8 cellular contexts compared by ENCODE assay signal in genomic region chr11:6606471-6607189, GRCh38. TPM values are rescaled to one million over a fixed set of nuclear protein-coding genes. Genes with fewer than 3 reads are reported as not detected.
A peak's percentile ranks its signal among the peaks of the same experiment; 100 is the strongest.
DNase-seq lines count a peak whose midpoint lies in the region; ATAC-seq and TF ChIP-seq lines count a peak whose summit lies in the region.

No MANE protein-coding gene starts in this region.

- no peaks in the 10 kb centered on the region for H4K20me1 ChIP-seq in fibroblast of lung (ENCODE audit: control insufficient read depth, extremely low read depth, insufficient read depth, low read length)

- H3K4me3 ChIP-seq in AG09309 (ENCODE audit: control insufficient read depth, low read depth, low read length) (peak overlapping the region; percentile 8; the same call in 1 of the 2 replicates), fibroblast of lung (replicated peaks in 1 of 4; ENCODE audit: control extremely low read depth in 1 of 4, insufficient read depth in 1 of 4, low read depth in 3 of 4, low read length in 4 of 4) (peak overlapping the region; percentile 14 to 91 (median 62)), thoracic aorta (peak overlapping the region; percentile 89)

- H3K27me3 Mint-ChIP-seq in activated CD8-positive, alpha-beta memory T cell treated with anti-CD3 and anti-CD28 coated beads, Interleukin-2, amount 10 ng/mL, durations not matched to agents 7 days and 5 days = no peaks in the 10 kb centered on the region

- peak overlapping the region; percentile 85 for H3K27ac ChIP-seq in fibroblast of lung (ENCODE audit: insufficient read depth, low read length)
- H3K27ac ChIP-seq in thoracic aorta = peak overlapping the region; percentile 99 to 100

- peak; percentile 56 for TF ChIP-seq POLR2A in GM18505 (IDR thresholded peaks at IDR 0.05; ENCODE audit: borderline replicate concordance, extremely low read depth, insufficient read depth, insufficient read length)

- H2AFZ ChIP-seq in fibroblast of lung (ENCODE audit: low read length) = no peak overlapping the region

- no peak overlapping the region for H3K27ac Mint-ChIP-seq in activated CD8-positive, alpha-beta memory T cell treated with anti-CD3 and anti-CD28 coated beads, Interleukin-2, amount 10 ng/mL, durations not matched to agents 7 days and 5 days

- H3K36me3 ChIP-seq in fibroblast of lung (ENCODE audit: control insufficient read depth, insufficient read depth, low read length) (peaks cover 26% of the 10 kb centered on the region), thoracic aorta (peaks cover 35% of the 10 kb centered on the region)

- H3K9me3 ChIP-seq in fibroblast of lung (ENCODE audit: control insufficient read depth, insufficient read depth, low read depth, low read length) (no peaks in the 10 kb centered on the region), thoracic aorta (no peaks in the 10 kb centered on the region)

- no peak overlapping the region for H3K4me3 Mint-ChIP-seq in activated CD8-positive, alpha-beta memory T cell treated with anti-CD3 and anti-CD28 coated beads, Interleukin-2, amount 10 ng/mL, durations not matched to agents 7 days and 5 days

- CTCF ChIA-PET in activated CD8-positive, alpha-beta memory T cell treated with anti-CD3 and anti-CD28 coated beads, Interleukin-2, amount 10 ng/mL, durations not matched to agents 7 days and 5 days (lab: Charles Lee) = interaction anchor here (0.8 to 3.3 kb wide), 6 partner anchors 11 to 228 kb away, joined by 3 to 18 read pairs (median 4); partner anchors contain the start of genes MRPL17 and TPP1

- peaks cover 50% of the 10 kb centered on the region for H3K36me3 Mint-ChIP-seq in activated CD8-positive, alpha-beta memory T cell treated with anti-CD3 and anti-CD28 coated beads, Interleukin-2, amount 10 ng/mL, durations not matched to agents 7 days and 5 days

- TF ChIP-seq CTCF in AG09309 (IDR thresholded peaks at IDR 0.05; ENCODE audit: control insufficient read depth, insufficient read depth, low read depth, low read length, missing control alignments) = no peak
- TF ChIP-seq CTCF in fibroblast of lung (conservative IDR thresholded peaks at IDR 0.05 in 1 of 2, IDR thresholded peaks at IDR 0.05 in 1 of 2; ENCODE audit: low read depth in 1 of 2, low read length in 2 of 2) = no peak
- TF ChIP-seq CTCF in thoracic aorta (IDR thresholded peaks at IDR 0.05) = no peak

- peak overlapping the region; percentile 83 for H3K4me2 ChIP-seq in fibroblast of lung (ENCODE audit: extremely low read depth, insufficient read depth, low read length)

- H3K27me3 ChIP-seq in fibroblast of lung (ENCODE audit: control insufficient read depth, insufficient read depth, low read length) (no peaks in the 10 kb centered on the region), thoracic aorta (replicated peaks; ENCODE audit: insufficient read depth) (no peaks in the 10 kb centered on the region)

- ATAC-seq in GM18505 (IDR thresholded peaks at IDR 0.05; ENCODE audit: unreplicated experiment) = peak; percentile 33
- ATAC-seq in HG02884 (IDR thresholded peaks at IDR 0.05; ENCODE audit: unreplicated experiment) = peak; percentile 30
- peak; percentile 35 for ATAC-seq in activated CD8-positive, alpha-beta memory T cell treated with anti-CD3 and anti-CD28 coated beads, Interleukin-2, amount 10 ng/mL, durations not matched to agents 7 days and 5 days
- ATAC-seq in thoracic aorta (ENCODE audit: insufficient number of reproducible peaks, low FRiP score, low read depth) = peak; percentile 39

- DNase-seq in AG09309 (ENCODE audit: low read depth) (peak; percentile 67), NCI-H446 treated with DMSO at 0.1 percent for 48 hours (lab: John Stamatoyannopoulos, UW) (peak; percentile 38), fibroblast of lung (ENCODE audit: low read depth in 2 of 2) (peak; percentile 93 to 96), myocyte (ENCODE audit: low read depth) (peak; percentile 94), thoracic aorta (ENCODE audit: low spot score) (peak; percentile 90)
- DNase-seq in activated CD8-positive, alpha-beta memory T cell treated with anti-CD3 and anti-CD28 coated beads, Interleukin-2, amount 10 ng/mL, durations not matched to agents 7 days and 5 days = peak; percentile 89

- peak overlapping the region; percentile 48 for H3K9ac ChIP-seq in fibroblast of lung (ENCODE audit: insufficient read depth, low read length)

- H3K9me3 Mint-ChIP-seq in activated CD8-positive, alpha-beta memory T cell treated with anti-CD3 and anti-CD28 coated beads, Interleukin-2, amount 10 ng/mL, durations not matched to agents 7 days and 5 days (ENCODE audit: low read depth) = no peaks in the 10 kb centered on the region

- peaks cover 26% of the 10 kb centered on the region for H3K4me1 ChIP-seq in fibroblast of lung (ENCODE audit: control insufficient read depth, extremely low read depth, insufficient read depth, low read length)
- peaks cover 57 to 76% of the 10 kb centered on the region in 2 donors for H3K4me1 ChIP-seq in thoracic aorta (ENCODE audit: control insufficient read depth in 1 of 2, low read depth in 2 of 2)

- peaks cover 53% of the 10 kb centered on the region for H3K4me1 Mint-ChIP-seq in activated CD8-positive, alpha-beta memory T cell treated with anti-CD3 and anti-CD28 coated beads, Interleukin-2, amount 10 ng/mL, durations not matched to agents 7 days and 5 days

- peaks cover 89% of the 10 kb centered on the region for H3K79me2 ChIP-seq in fibroblast of lung (ENCODE audit: control insufficient read depth, insufficient read depth, low read length)

RNA-seq across cellular contexts. Expression of gene ILK, which starts 3.1 kb away (rescaled TPM):
- 100 to 1,000 TPM; 151 to 161 TPM for total RNA-seq in activated CD8-positive, alpha-beta memory T cell treated with anti-CD3 and anti-CD28 coated beads, Interleukin-2, amount 10 ng/mL, durations not matched to agents 7 days and 5 days
- 136 and 176 TPM in 2 replicates for total RNA-seq in fibroblast of lung
- 420 and 461 TPM in 2 replicates for polyA plus RNA-seq in fibroblast of lung
- polyA plus RNA-seq in fibroblast of lung (2012) = 336 and 355 TPM in 2 replicates
- 406 and 477 TPM in 2 replicates for polyA minus RNA-seq in fibroblast of lung (ENCODE audit: low replicate concordance)
- total RNA-seq in myocyte = 139 and 165 TPM in 2 replicates
- polyA plus RNA-seq in myocyte (2012) = 273 TPM
- total RNA-seq in thoracic aorta = 100 to 1,000 TPM; 338 to 588 TPM

RNA-seq across cellular contexts. Expression of gene RRP8, which starts 3.2 kb away (rescaled TPM):
- total RNA-seq in activated CD8-positive, alpha-beta memory T cell treated with anti-CD3 and anti-CD28 coated beads, Interleukin-2, amount 10 ng/mL, durations not matched to agents 7 days and 5 days = 10 to 100 TPM; 25.6 to 33.1 TPM
- total RNA-seq in fibroblast of lung (9.2 and 12.1 TPM in 2 replicates), myocyte (14.6 and 22.4 TPM in 2 replicates), thoracic aorta (10 to 100 TPM; 13.9 to 35.8 TPM)
- 12.6 and 13.2 TPM in 2 replicates for polyA plus RNA-seq in fibroblast of lung
- polyA plus RNA-seq in fibroblast of lung (2012) = 10.3 and 15.2 TPM in 2 replicates
- 5.9 and 12.7 TPM in 2 replicates for polyA minus RNA-seq in fibroblast of lung (ENCODE audit: low replicate concordance)
- polyA plus RNA-seq in myocyte (2012) = 12.6 TPM

RNA-seq across cellular contexts. Expression of gene TAF10, which starts 5.4 kb away (rescaled TPM):
- 100 to 1,000 TPM; 134 to 144 TPM for total RNA-seq in activated CD8-positive, alpha-beta memory T cell treated with anti-CD3 and anti-CD28 coated beads, Interleukin-2, amount 10 ng/mL, durations not matched to agents 7 days and 5 days
- total RNA-seq in fibroblast of lung = 61.9 and 77.8 TPM in 2 replicates
- 142 and 176 TPM in 2 replicates for polyA plus RNA-seq in fibroblast of lung
- polyA plus RNA-seq in fibroblast of lung (2012) = 314 and 382 TPM in 2 replicates
- polyA minus RNA-seq in fibroblast of lung (ENCODE audit: low replicate concordance) = 228 and 438 TPM in 2 replicates
- total RNA-seq in myocyte = 84.2 and 145 TPM in 2 replicates
- 293 TPM for polyA plus RNA-seq in myocyte (2012)
- total RNA-seq in thoracic aorta = 10 to 100 TPM; 39.5 to 40.0 TPM

RNA-seq across cellular contexts. Expression of gene TPP1, which starts 12.6 kb away (rescaled TPM):
- total RNA-seq in activated CD8-positive, alpha-beta memory T cell treated with anti-CD3 and anti-CD28 coated beads, Interleukin-2, amount 10 ng/mL, durations not matched to agents 7 days and 5 days = 10 to 100 TPM; 76.8 to 79.3 TPM
- total RNA-seq in fibroblast of lung (93.7 and 127 TPM in 2 replicates), myocyte (55.4 and 60.0 TPM in 2 replicates), thoracic aorta (10 to 100 TPM; 66.7 to 75.6 TPM)
- 136 and 195 TPM in 2 replicates for polyA plus RNA-seq in fibroblast of lung
- 76.3 and 89.6 TPM in 2 replicates for polyA plus RNA-seq in fibroblast of lung (2012)
- 189 and 228 TPM in 2 replicates for polyA minus RNA-seq in fibroblast of lung (ENCODE audit: low replicate concordance)
- 111 TPM for polyA plus RNA-seq in myocyte (2012)

RNA-seq across cellular contexts. Expression of gene DCHS1, which starts 49.0 kb away (rescaled TPM):
- total RNA-seq in activated CD8-positive, alpha-beta memory T cell treated with anti-CD3 and anti-CD28 coated beads, Interleukin-2, amount 10 ng/mL, durations not matched to agents 7 days and 5 days = under 1 TPM; 0.14 to 0.32 TPM
- total RNA-seq in fibroblast of lung = 11.0 and 23.9 TPM in 2 replicates
- polyA plus RNA-seq in fibroblast of lung = 0.92 and 5.0 TPM in 2 replicates
- polyA plus RNA-seq in fibroblast of lung (2012) = 1.9 and 8.5 TPM in 2 replicates
- 17.9 and 76.9 TPM in 2 replicates for polyA minus RNA-seq in fibroblast of lung (ENCODE audit: low replicate concordance)
- total RNA-seq in myocyte = 0.73 and 0.78 TPM in 2 replicates
- 0.50 TPM for polyA plus RNA-seq in myocyte (2012)
- total RNA-seq in thoracic aorta = 10 to 100 TPM; 62.3 to 73.5 TPM

Comparison
In these comparisons a context has a peak if more than half of its experiments do, and no peak if none do; other contexts are left out.
1. Peak in every context shown above with its lines: DNase-seq, ATAC-seq, H3K4me3 ChIP-seq and H3K27ac ChIP-seq.
2. DNase-seq: peak in every context shown above with its lines; median percentile 94 in fibroblast of lung; 94 in myocyte; 90 in thoracic aorta; 89 in activated CD8-positive, alpha-beta memory T cell treated with anti-CD3 and anti-CD28 coated beads, Interleukin-2, amount 10 ng/mL, durations not matched to agents 7 days and 5 days; 67 in AG09309; 38 in NCI-H446 treated with DMSO at 0.1 percent for 48 hours.
3. H3K4me3 ChIP-seq: peak in every context shown above with its lines; median percentile 89 in thoracic aorta; 62 in fibroblast of lung; 8 in AG09309.